32 cellular contexts compared by ENCODE assay signal in the genomic region with DNA sequence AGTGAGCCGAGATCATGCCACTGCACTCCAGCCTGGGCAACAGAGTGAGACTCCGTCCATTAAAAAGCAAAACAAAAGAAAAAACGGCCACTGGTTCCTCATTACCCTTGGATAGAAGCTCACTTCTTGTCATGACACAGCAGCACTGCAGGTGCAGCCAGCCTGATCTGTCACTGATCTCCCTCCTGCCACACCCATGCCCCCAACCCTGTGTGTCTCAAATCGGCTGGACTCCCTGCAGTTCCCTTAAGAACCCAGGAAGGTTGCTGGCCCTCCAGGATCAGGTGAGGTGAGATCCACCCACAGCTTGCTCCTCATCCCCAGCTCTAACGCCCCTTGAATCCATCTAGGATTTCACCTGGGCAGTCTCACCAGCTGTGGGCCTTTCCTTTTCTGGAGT. TPM values are rescaled to one million over a fixed set of nuclear protein-coding genes. Genes with fewer than 3 reads are reported as not detected.
"Had no signal": no experiment of that assay in that cellular context is flagged by ENCODE, and none has a peak within 500 bp of the region (broad histone marks: within the 10 kb centered on the region; RNA-seq: fewer than 3 reads in every experiment).

No MANE protein-coding gene starts in this region.

- FAIRE-seq: K562 had no signal

- H3K36me3 ChIP-seq: cardiac muscle cell had no signal

- H3K27me3 ChIP-seq: ascending aorta, cardiac muscle cell had no signal

- H3K27me3 Mint-ChIP-seq: activated CD4-positive, alpha-beta T cell treated with anti-CD3 and anti-CD28 coated beads, Interleukin-2, amount 10 ng/mL, durations not matched to agents 24 days and 14 days; activated CD8-positive, alpha-beta T cell treated with anti-CD3 and anti-CD28 coated beads for 36 hours; activated naive CD4-positive, alpha-beta T cell treated with anti-CD3 and anti-CD28 coated beads, Interleukin-2, amount 50 U/mL, for 24 hours; activated naive CD8-positive, alpha-beta T cell treated with anti-CD3 and anti-CD28 coated beads, Interleukin-2, amount 10 ng/mL, durations not matched to agents 7 days and 5 days; activated T-helper 17 cell treated with anti-CD3 and anti-CD28 coated beads, Interleukin-2, amount 50 U/mL, for 72 hours had no signal

- H3K27ac Mint-ChIP-seq: activated CD4-positive, alpha-beta T cell treated with anti-CD3 and anti-CD28 coated beads, Interleukin-2, amount 10 ng/mL, durations not matched to agents 24 days and 14 days; activated CD8-positive, alpha-beta T cell treated with anti-CD3 and anti-CD28 coated beads for 36 hours; activated naive CD4-positive, alpha-beta T cell treated with anti-CD3 and anti-CD28 coated beads, Interleukin-2, amount 50 U/mL, for 24 hours; activated naive CD8-positive, alpha-beta T cell treated with anti-CD3 and anti-CD28 coated beads, Interleukin-2, amount 10 ng/mL, durations not matched to agents 7 days and 5 days; activated T-cell treated with anti-CD3 and anti-CD28 coated beads, Interleukin-2, amount 50 U/mL, for 72 hours; activated T-helper 17 cell treated with anti-CD3 and anti-CD28 coated beads, Interleukin-2, amount 50 U/mL, for 72 hours had no signal

- H3K4me1 ChIP-seq: ascending aorta had no signal

- H3K4me3 ChIP-seq: ascending aorta, cardiac muscle cell, K562 had no signal

- H3K9me3 ChIP-seq: ascending aorta had no signal

- H3K4me1 Mint-ChIP-seq: activated CD4-positive, alpha-beta T cell treated with anti-CD3 and anti-CD28 coated beads, Interleukin-2, amount 10 ng/mL, durations not matched to agents 24 days and 14 days; activated naive CD4-positive, alpha-beta T cell treated with anti-CD3 and anti-CD28 coated beads, Interleukin-2, amount 50 U/mL, for 24 hours had no signal

- H3K27ac ChIP-seq: ascending aorta, cardiac muscle cell had no signal

- ATAC-seq: activated CD8-positive, alpha-beta T cell treated with anti-CD3 and anti-CD28 coated beads for 36 hours; activated T-cell treated with anti-CD3 and anti-CD28 coated beads, Interleukin-2, amount 50 U/mL, for 72 hours; activated T-helper 17 cell treated with anti-CD3 and anti-CD28 coated beads, Interleukin-2, amount 50 U/mL, for 72 hours; K562; Panc1 had no signal

- DNase-seq: activated CD4-positive, alpha-beta T cell treated with anti-CD3 and anti-CD28 coated beads, Interleukin-2, amount 10 ng/mL, durations not matched to agents 24 days and 14 days; activated CD4-positive, alpha-beta T cell treated with anti-CD3 and anti-CD28 coated beads, Interleukin-2, amount 50 U/mL, for 4 hours; activated CD8-positive, alpha-beta T cell treated with anti-CD3 and anti-CD28 coated beads for 36 hours; activated effector memory CD4-positive, alpha-beta T cell treated with anti-CD3 and anti-CD28 coated beads, Interleukin-2, amount 50 U/mL, for 16 hours; activated naive CD4-positive, alpha-beta T cell; activated naive CD8-positive, alpha-beta T cell treated with anti-CD3 and anti-CD28 coated beads, Interleukin-2, amount 10 ng/mL, durations not matched to agents 7 days and 5 days; activated T-cell treated with anti-CD3 and anti-CD28 coated beads, Interleukin-2, amount 50 U/mL, for 1 hour; activated T-cell treated with anti-CD3 and anti-CD28 coated beads, Interleukin-2, amount 50 U/mL, for 72 hours; amygdala; NCI-H1048; NCI-H1105 treated with DMSO at 0.1 percent for 48 hours; NCI-H1436; NCI-H1694; NCI-H1930; NCI-H2081 treated with DMSO at 0.1 percent for 48 hours; NCI-H2171; NCI-H510A; NCI-H526; NCI-H82; Right ventricle myocardium superior; SW 1271; T-helper 1 cell; T1000 had no signal

- H3K4me3 Mint-ChIP-seq: activated CD4-positive, alpha-beta T cell treated with anti-CD3 and anti-CD28 coated beads, Interleukin-2, amount 10 ng/mL, durations not matched to agents 24 days and 14 days; activated CD8-positive, alpha-beta T cell treated with anti-CD3 and anti-CD28 coated beads for 36 hours; activated naive CD4-positive, alpha-beta T cell treated with anti-CD3 and anti-CD28 coated beads, Interleukin-2, amount 50 U/mL, for 24 hours; activated naive CD8-positive, alpha-beta T cell treated with anti-CD3 and anti-CD28 coated beads, Interleukin-2, amount 10 ng/mL, durations not matched to agents 7 days and 5 days; activated T-cell treated with anti-CD3 and anti-CD28 coated beads, Interleukin-2, amount 50 U/mL, for 72 hours; activated T-helper 17 cell treated with anti-CD3 and anti-CD28 coated beads, Interleukin-2, amount 50 U/mL, for 72 hours had no signal

RNA-seq across cellular contexts. Expression of a gene that starts 26.3 kb away (rescaled TPM):
- total RNA-seq: ascending aorta; M059J; Right ventricle myocardium superior; RPMI7951; T-helper 2 cell treated with Interferon-gamma antibody and Interleukin-4, amounts not matched to agents 100 ng/mL and 5 ng/mL, for 36 hours had no signal
